11 cellular contexts compared by ENCODE assay signal in genomic region chr21:36337099-36337509, GRCh38. TPM values are rescaled to one million over a fixed set of nuclear protein-coding genes. Genes with fewer than 3 reads are reported as not detected.
DNase-seq lines count a peak whose midpoint lies in the region; ATAC-seq and TF ChIP-seq lines count a peak whose summit lies in the region.
"Had no signal": no experiment of that assay in that cellular context is flagged by ENCODE, and none has a peak within 500 bp of the region (broad histone marks: within the 10 kb centered on the region; RNA-seq: fewer than 3 reads in every experiment).

No MANE protein-coding gene starts in this region.

- no peak for ATAC-seq in activated naive CD8-positive, alpha-beta T cell treated with anti-CD3 and anti-CD28 coated beads, Interleukin-2, amount 50 U/mL, for 24 hours
- no peak for ATAC-seq in GM18868 (IDR thresholded peaks at IDR 0.05; ENCODE audit: unreplicated experiment)
- ATAC-seq in HG02870 (IDR thresholded peaks at IDR 0.05; ENCODE audit: unreplicated experiment), result no peak
- ATAC-seq in GM18858 (IDR thresholded peaks at IDR 0.05; ENCODE audit: unreplicated experiment), result no peak
- ATAC-seq: activated CD8-positive, alpha-beta T cell treated with anti-CD3 and anti-CD28 coated beads, Interleukin-2, amount 10 ng/mL, durations not matched to agents 7 days and 5 days; right lobe of liver had no signal

- H3K4me3 Mint-ChIP-seq in activated naive CD8-positive, alpha-beta T cell, result no peak overlapping the region
- no peak overlapping the region for H3K4me3 Mint-ChIP-seq in activated naive CD8-positive, alpha-beta T cell treated with anti-CD3 and anti-CD28 coated beads, Interleukin-2, amount 50 U/mL, for 24 hours
- no peak overlapping the region for H3K4me3 Mint-ChIP-seq in type B pancreatic cell
- H3K4me3 Mint-ChIP-seq: activated CD8-positive, alpha-beta T cell treated with anti-CD3 and anti-CD28 coated beads, Interleukin-2, amount 10 ng/mL, durations not matched to agents 7 days and 5 days had no signal

- DNase-seq in activated naive CD8-positive, alpha-beta T cell treated with anti-CD3 and anti-CD28 coated beads, Interleukin-2, amount 50 U/mL, for 24 hours, result no peak
- peak; percentile 16 for DNase-seq in astrocyte of the hippocampus (ENCODE audit: low read depth, low spot score)
- peak; percentile 65 for DNase-seq in iris pigment epithelial cell (ENCODE audit: low read depth)
- DNase-seq in type B pancreatic cell (ENCODE audit: extremely low spot score, unreplicated experiment), result no peak
- DNase-seq: activated CD8-positive, alpha-beta T cell treated with anti-CD3 and anti-CD28 coated beads, Interleukin-2, amount 10 ng/mL, durations not matched to agents 7 days and 5 days; right lobe of liver; upper lobe of left lung had no signal

- H3K27me3 Mint-ChIP-seq in activated naive CD8-positive, alpha-beta T cell, result no peaks in the 10 kb centered on the region
- no peaks in the 10 kb centered on the region for H3K27me3 Mint-ChIP-seq in activated naive CD8-positive, alpha-beta T cell treated with anti-CD3 and anti-CD28 coated beads, Interleukin-2, amount 50 U/mL, for 24 hours
- no peaks in the 10 kb centered on the region for H3K27me3 Mint-ChIP-seq in type B pancreatic cell

- peak overlapping the region; percentile 16 for H3K27ac Mint-ChIP-seq in activated naive CD8-positive, alpha-beta T cell
- no peak overlapping the region for H3K27ac Mint-ChIP-seq in activated naive CD8-positive, alpha-beta T cell treated with anti-CD3 and anti-CD28 coated beads, Interleukin-2, amount 50 U/mL, for 24 hours
- peak overlapping the region; percentile 75 for H3K27ac Mint-ChIP-seq in type B pancreatic cell
- H3K27ac Mint-ChIP-seq: activated CD8-positive, alpha-beta T cell treated with anti-CD3 and anti-CD28 coated beads, Interleukin-2, amount 10 ng/mL, durations not matched to agents 7 days and 5 days had no signal

- H3K4me1 Mint-ChIP-seq in activated naive CD8-positive, alpha-beta T cell (ENCODE audit: low read depth), result peaks cover 28% of the 10 kb centered on the region
- peaks cover 8% of the 10 kb centered on the region for H3K4me1 Mint-ChIP-seq in activated naive CD8-positive, alpha-beta T cell treated with anti-CD3 and anti-CD28 coated beads, Interleukin-2, amount 50 U/mL, for 24 hours
- peaks cover 5% of the 10 kb centered on the region for H3K4me1 Mint-ChIP-seq in type B pancreatic cell (ENCODE audit: unreplicated experiment)

- H3K36me3 Mint-ChIP-seq in activated naive CD8-positive, alpha-beta T cell, result peaks cover 13% of the 10 kb centered on the region
- H3K36me3 Mint-ChIP-seq in activated naive CD8-positive, alpha-beta T cell treated with anti-CD3 and anti-CD28 coated beads, Interleukin-2, amount 50 U/mL, for 24 hours (ENCODE audit: low read depth), result peaks cover 31% of the 10 kb centered on the region
- H3K36me3 Mint-ChIP-seq in type B pancreatic cell, result peaks cover 36% of the 10 kb centered on the region

- no peaks in the 10 kb centered on the region for H3K9me3 Mint-ChIP-seq in activated naive CD8-positive, alpha-beta T cell (ENCODE audit: low read depth)
- no peaks in the 10 kb centered on the region for H3K9me3 Mint-ChIP-seq in activated naive CD8-positive, alpha-beta T cell treated with anti-CD3 and anti-CD28 coated beads, Interleukin-2, amount 50 U/mL, for 24 hours
- no peaks in the 10 kb centered on the region for H3K9me3 Mint-ChIP-seq in type B pancreatic cell

- TF ChIP-seq CTCF in type B pancreatic cell (conservative IDR thresholded peaks at IDR 0.05), result no peak

RNA-seq across cellular contexts. Expression of gene MORC3, which starts 17.1 kb away (rescaled TPM):
- total RNA-seq in type B pancreatic cell (ENCODE audit: low replicate concordance), result 23.6 and 26.9 TPM in 2 replicates

RNA-seq across cellular contexts. Expression of gene CHAF1B, which starts 48.1 kb away (rescaled TPM):
- total RNA-seq in type B pancreatic cell (ENCODE audit: low replicate concordance), result 7.4 and 17.1 TPM in 2 replicates

Comparison
In these comparisons a context has a peak if more than half of its experiments do, and no peak if none do; other contexts are left out.
1. DNase-seq: peak in astrocyte of the hippocampus (single experiment) and iris pigment epithelial cell (single experiment); none in activated naive CD8-positive, alpha-beta T cell treated with anti-CD3 and anti-CD28 coated beads, Interleukin-2, amount 50 U/mL, for 24 hours (single experiment) and type B pancreatic cell (single experiment).